Comparison of ENCODE assay signal across 17 cellular contexts in the genomic region with DNA sequence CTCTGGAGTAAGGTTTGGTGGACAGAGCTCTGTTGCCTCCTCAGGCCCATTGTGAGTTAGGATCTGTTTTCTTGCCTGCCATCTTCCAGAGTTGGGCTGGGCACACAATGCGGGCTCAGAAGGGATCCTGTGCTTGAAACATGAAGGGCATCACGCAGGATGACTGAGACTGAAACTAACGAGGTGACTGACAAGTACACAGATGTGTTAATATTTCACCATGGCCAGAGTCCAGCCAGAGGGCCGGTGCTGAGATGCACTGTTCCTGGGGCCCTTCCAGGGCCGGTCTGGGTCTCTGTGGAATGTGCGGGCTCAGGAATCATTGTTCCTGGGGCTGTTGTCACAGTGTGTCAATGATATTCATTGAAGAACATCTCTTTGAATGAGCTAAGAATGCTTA.
DNase-seq lines count a peak whose midpoint lies in the region; ATAC-seq, FAIRE-seq and TF ChIP-seq lines count a peak whose summit lies in the region.
"Had no signal": no experiment of that assay in that cellular context is flagged by ENCODE, and none has a peak within 500 bp of the region (broad histone marks: within the 10 kb centered on the region; RNA-seq: fewer than 3 reads in every experiment).

No MANE protein-coding gene starts in this region.

- no peak for ATAC-seq in Right ventricle myocardium inferior
- ATAC-seq in left cardiac atrium: no peak
- peak; percentile 75 for ATAC-seq in HG02588 (IDR thresholded peaks at IDR 0.05; ENCODE audit: unreplicated experiment)
- ATAC-seq in HG03196 (IDR thresholded peaks at IDR 0.05; ENCODE audit: unreplicated experiment): peak; percentile 82
- no peak for ATAC-seq in effector memory CD8-positive, alpha-beta T cell (replicated peaks)
- ATAC-seq: HCT116 had no signal

- H3K27ac Mint-ChIP-seq in effector memory CD8-positive, alpha-beta T cell: no peak overlapping the region
- no peak overlapping the region for H3K27ac Mint-ChIP-seq in activated CD4-positive, alpha-beta T cell treated with anti-CD3 and anti-CD28 coated beads, Interleukin-2, amount 10 ng/mL, durations not matched to agents 7 days and 5 days
- H3K27ac Mint-ChIP-seq: T-helper 2 cell treated with Interferon-gamma antibody and Interleukin-4, amounts not matched to agents 5 μg/mL and 100 μg/mL, for 36 hours had no signal

- CTCF ChIA-PET in activated CD4-positive, alpha-beta T cell treated with anti-CD3 and anti-CD28 coated beads, Interleukin-2, amount 10 ng/mL, durations not matched to agents 7 days and 5 days (lab: Charles Lee): no interaction called here

- no peak for TF ChIP-seq POLR2A in erythroblast (IDR thresholded peaks at IDR 0.05; ENCODE audit: low read length)

- no peak overlapping the region for H3K4me3 Mint-ChIP-seq in effector memory CD8-positive, alpha-beta T cell
- H3K4me3 Mint-ChIP-seq in activated CD4-positive, alpha-beta T cell treated with anti-CD3 and anti-CD28 coated beads, Interleukin-2, amount 10 ng/mL, durations not matched to agents 7 days and 5 days: no peak overlapping the region
- H3K4me3 Mint-ChIP-seq: T-helper 2 cell treated with Interferon-gamma antibody and Interleukin-4, amounts not matched to agents 5 μg/mL and 100 μg/mL, for 36 hours had no signal

- DNase-seq in Right ventricle myocardium inferior (ENCODE audit: missing footprints) (peak; percentile 23), left cardiac atrium (no peak), erythroblast (lab: John Stamatoyannopoulos, UW) (no peak), GM19239 (ENCODE audit: insufficient read length, low spot score) (no peak)
- DNase-seq in effector memory CD8-positive, alpha-beta T cell: no peak
- no peak for DNase-seq in activated CD4-positive, alpha-beta T cell treated with anti-CD3 and anti-CD28 coated beads, Interleukin-2, amount 10 ng/mL, durations not matched to agents 7 days and 5 days
- DNase-seq: DMS 273 treated with DMSO at 0.1 percent for 48 hours; KG1; NCI-H1092 treated with DMSO at 0.1 percent for 48 hours; NCI-H187; NCI-H69; NK-92 treated with Interleukin-12 subunit alpha and Interleukin-12 subunit beta, amount 100 ng/mL, for 24 hours; SW 1271 had no signal

- H3K27me3 Mint-ChIP-seq in effector memory CD8-positive, alpha-beta T cell: peaks cover 18 to 64% of the 10 kb centered on the region in 2 donors
- peaks cover 3% of the 10 kb centered on the region for H3K27me3 Mint-ChIP-seq in activated CD4-positive, alpha-beta T cell treated with anti-CD3 and anti-CD28 coated beads, Interleukin-2, amount 10 ng/mL, durations not matched to agents 7 days and 5 days

- no peak for FAIRE-seq in GM19239 (lab: Jason Lieb, UNC)

- peaks cover 0 to 3% of the 10 kb centered on the region in 2 donors for H3K4me1 Mint-ChIP-seq in effector memory CD8-positive, alpha-beta T cell (ENCODE audit: low read depth in 2 of 2)
- H3K4me1 Mint-ChIP-seq in activated CD4-positive, alpha-beta T cell treated with anti-CD3 and anti-CD28 coated beads, Interleukin-2, amount 10 ng/mL, durations not matched to agents 7 days and 5 days: no peaks in the 10 kb centered on the region

- H3K9me3 Mint-ChIP-seq in effector memory CD8-positive, alpha-beta T cell: no peaks in the 10 kb centered on the region
- H3K9me3 Mint-ChIP-seq in activated CD4-positive, alpha-beta T cell treated with anti-CD3 and anti-CD28 coated beads, Interleukin-2, amount 10 ng/mL, durations not matched to agents 7 days and 5 days: no peaks in the 10 kb centered on the region
- H3K9me3 Mint-ChIP-seq: T-helper 2 cell treated with Interferon-gamma antibody and Interleukin-4, amounts not matched to agents 5 μg/mL and 100 μg/mL, for 36 hours had no signal

- POLR2A ChIA-PET in activated CD4-positive, alpha-beta T cell treated with anti-CD3 and anti-CD28 coated beads, Interleukin-2, amount 10 ng/mL, durations not matched to agents 7 days and 5 days (lab: Charles Lee): no interaction called here

- no peaks in the 10 kb centered on the region for H3K36me3 Mint-ChIP-seq in effector memory CD8-positive, alpha-beta T cell (ENCODE audit: insufficient read depth)
- no peaks in the 10 kb centered on the region for H3K36me3 Mint-ChIP-seq in activated CD4-positive, alpha-beta T cell treated with anti-CD3 and anti-CD28 coated beads, Interleukin-2, amount 10 ng/mL, durations not matched to agents 7 days and 5 days (ENCODE audit: low read depth)

- intact Hi-C loops in Right ventricle myocardium inferior (cut with DNase I) (no loop called here), left cardiac atrium (cut with DNase I) (no loop called here)

Comparison
In these comparisons a context has a peak if more than half of its experiments do, and no peak if none do; other contexts are left out.
1. ATAC-seq: peak in HG02588 (single experiment) and HG03196 (single experiment); none in Right ventricle myocardium inferior (single experiment), left cardiac atrium (0 of 2) and effector memory CD8-positive, alpha-beta T cell (single experiment).